Comparison of ENCODE assay signal across 9 cellular contexts in genomic region chr5:134543820-134544692, GRCh38. TPM values are rescaled to one million over a fixed set of nuclear protein-coding genes. Genes with fewer than 3 reads are reported as not detected.
DNase-seq lines count a peak whose midpoint lies in the region; ATAC-seq, FAIRE-seq and TF ChIP-seq lines count a peak whose summit lies in the region.
"Had no signal": no experiment of that assay in that cellular context is flagged by ENCODE, and none has a peak within 500 bp of the region (broad histone marks: within the 10 kb centered on the region; RNA-seq: fewer than 3 reads in every experiment).

No MANE protein-coding gene starts in this region.

- H3K4me3 ChIP-seq in H1 (ENCODE audit: extremely low read depth in 1 of 4, insufficient read depth in 2 of 4, low read depth in 3 of 4, low read length in 4 of 4) (no peak overlapping the region), ovary (no peak overlapping the region)

- 0 out of 2 replicates have a peak overlapping the region, but pooled peaks have one; percentile 50 for H2BK12ac ChIP-seq in H1 (ENCODE audit: low read depth, low read length)

- H3K4me1 ChIP-seq in H1 (replicated peaks in 1 of 4; ENCODE audit: control insufficient read depth in 3 of 4, insufficient read depth in 4 of 4, low read length in 3 of 4) (peaks cover 6 to 19% (median 9%) of the 10 kb centered on the region in 4 experiments), ovary (ENCODE audit: insufficient read depth) (peaks cover 14% of the 10 kb centered on the region)

- peak overlapping the region; percentile 71 for H3K4ac ChIP-seq in H1 (replicated peaks; ENCODE audit: insufficient read length, low read depth, low read length)

- no peak for TF ChIP-seq CTCF in GM13976 (IDR thresholded peaks at IDR 0.05; ENCODE audit: borderline replicate concordance, control extremely low read depth, extremely low read depth, insufficient read depth, missing control alignments)
- TF ChIP-seq CTCF in H1 (IDR thresholded peaks at IDR 0.05; ENCODE audit: control extremely low read depth in 1 of 3, insufficient read depth in 1 of 3, low read depth in 1 of 3, low read length in 3 of 3): no peak
- no peak for TF ChIP-seq CTCF in HFFc6 (IDR thresholded peaks at IDR 0.05)
- TF ChIP-seq CTCF in ovary (IDR thresholded peaks at IDR 0.05): no peak

- peak overlapping the region; percentile 82 for H3K27ac ChIP-seq in KOPT-K1 (ENCODE audit: low read depth, low read length, poor library complexity, severe bottlenecking)
- H3K27ac ChIP-seq in H1 (ENCODE audit: low read depth, low read length): peak overlapping the region; percentile 31; the same call in 1 of the 2 replicates
- H3K27ac ChIP-seq in ovary: no peak overlapping the region
- H3K27ac ChIP-seq: KMS-11 had no signal

- peaks cover 0 to 3% of the 10 kb centered on the region in 2 experiments for H4K20me1 ChIP-seq in H1 (replicated peaks in 1 of 2; ENCODE audit: control insufficient read depth in 1 of 2, insufficient read depth in 2 of 2, low read length in 2 of 2)

- H3K79me1 ChIP-seq in H1 (ENCODE audit: low read depth, low read length): peaks cover 9% of the 10 kb centered on the region

- H4K91ac ChIP-seq in H1 (replicated peaks; ENCODE audit: insufficient read length, low read length): no peak overlapping the region

- TF ChIP-seq RAD21 in H1 (IDR thresholded peaks at IDR 0.05 in 1 of 2, conservative IDR thresholded peaks at IDR 0.05 in 1 of 2; ENCODE audit: low read depth in 2 of 2, low read length in 2 of 2): no peak

- no peaks in the 10 kb centered on the region for H3K9me3 Mint-ChIP-seq in HFFc6

- H3K56ac ChIP-seq in H1 (replicated peaks; ENCODE audit: insufficient read length, low read depth, low read length): no peak overlapping the region

- H3K36me3 ChIP-seq in KOPT-K1 (ENCODE audit: insufficient read depth, low read length): peaks cover 67% of the 10 kb centered on the region
- peaks cover 0 to 48% (median 7%) of the 10 kb centered on the region in 4 experiments; a peak in 7 of 8 replicates for H3K36me3 ChIP-seq in H1 (ENCODE audit: control insufficient read depth in 2 of 4, insufficient read depth in 4 of 4, low read length in 3 of 4)
- H3K36me3 ChIP-seq in ovary: no peaks in the 10 kb centered on the region

- H4K8ac ChIP-seq in H1 (ENCODE audit: extremely low read depth, insufficient read depth, low read length): peak overlapping the region; percentile 43; the same call in 1 of the 2 replicates

- peaks cover 21% of the 10 kb centered on the region for H3K36me3 Mint-ChIP-seq in HFFc6 (ENCODE audit: low read depth)

- H3K27ac Mint-ChIP-seq in HFFc6: no peak overlapping the region

- H3K4me1 Mint-ChIP-seq in HFFc6 (ENCODE audit: low read depth): peaks cover 23% of the 10 kb centered on the region

- 0 out of 2 replicates have a peak overlapping the region, but pooled peaks have one; percentile 97 for H2BK15ac ChIP-seq in H1 (ENCODE audit: low read length)

- peak overlapping the region; percentile 24; the same call in 1 of the 2 replicates for H2AK5ac ChIP-seq in H1 (ENCODE audit: low read depth, low read length)

- H3K27me3 Mint-ChIP-seq in HFFc6 (ENCODE audit: insufficient read depth): no peaks in the 10 kb centered on the region; the same call in 1 of the 2 replicates

- peak; percentile 82 for DNase-seq in GM13976 (ENCODE audit: low spot score)
- DNase-seq in H1 (ENCODE audit: low read depth in 1 of 2, low spot score in 2 of 2): no peak
- DNase-seq in HFFc6: no peak
- DNase-seq in NCI-H2171 treated with DMSO at 0.1 percent for 48 hours (lab: John Stamatoyannopoulos, UW): no peak
- no peak for DNase-seq in 8988T
- DNase-seq in ovary: no peak

- H2BK20ac ChIP-seq in H1 (ENCODE audit: low read length): no peak overlapping the region

- H2BK120ac ChIP-seq in H1 (replicated peaks; ENCODE audit: low read depth, low read length): no peak overlapping the region

- WGBS in H1 (ENCODE audit: extremely low coverage in 1 of 2, insufficient coverage in 1 of 2, insufficient read length in 1 of 2, insufficient replicate concordance in 2 of 2, low coverage in 1 of 2, low lambda C conversion rate in 2 of 2, missing lambda C conversion rate in 1 of 2), 2 experiments: 91% methylated on average over 11 of the region's 11 CpGs; no CpG with 5 or more reads in 1 of the 2 experiments
- 67 to 72% (median 70%) methylated on average over 11 of the region's 11 CpGs for WGBS in ovary, 3 donors

- H3K23me2 ChIP-seq in H1 (ENCODE audit: low read depth, low read length): no peaks in the 10 kb centered on the region

- no peak overlapping the region for H3K9ac ChIP-seq in H1 (replicated peaks in 1 of 4; ENCODE audit: extremely low read depth in 1 of 4, low read depth in 3 of 4, low read length in 3 of 4)
- H3K9ac ChIP-seq: KMS-11 had no signal

- no peak for FAIRE-seq in H1 (lab: Jason Lieb, UNC)

- H4K5ac ChIP-seq in H1 (ENCODE audit: insufficient read length, low read depth, low read length): no peak overlapping the region

- peak overlapping the region; percentile 32; the same call in 1 of the 2 replicates for H3K18ac ChIP-seq in H1 (ENCODE audit: extremely low read depth, low read length)

- no peak overlapping the region for H3K4me2 ChIP-seq in H1 (ENCODE audit: insufficient read depth in 1 of 2, low read depth in 2 of 2, low read length in 2 of 2)
- H3K4me2 ChIP-seq: KMS-11 had no signal

- H3K23ac ChIP-seq in H1 (ENCODE audit: insufficient read length): no peak overlapping the region

- no peak for TF ChIP-seq POLR2A in H1 (IDR thresholded peaks at IDR 0.05; ENCODE audit: control extremely low read depth in 1 of 2, low read depth in 2 of 2, low read length in 2 of 2)
- TF ChIP-seq POLR2A in ovary (IDR thresholded peaks at IDR 0.05): no peak

- TF ChIP-seq EP300 in H1 (IDR thresholded peaks at IDR 0.05; ENCODE audit: borderline replicate concordance in 1 of 2, low read depth in 2 of 2, low read length in 2 of 2) (no peak), ovary (IDR thresholded peaks at IDR 0.05) (no peak)

- CTCF ChIA-PET in H1 (lab: Charles Lee; ENCODE audit: partially characterized antibody): interaction anchor here (0.9 to 13.1 kb wide), 8 partner anchors 9 to 133 kb away, joined by 3 to 121 read pairs (median 4); partner anchors contain the start of genes CDKN2AIPNL and JADE2

- no peak overlapping the region for H2BK5ac ChIP-seq in H1 (ENCODE audit: low read depth, low read length)

- in situ Hi-C loops in GM13976 (cut with MboI; ENCODE audit: low sequenced_read_pairs, unreplicated experiment): no loop called here

- H2AFZ ChIP-seq in H1 (ENCODE audit: low read length): no peak overlapping the region

- intact Hi-C loops in ovary (cut with DNase I): no loop called here

- no peak overlapping the region for H3K4me3 Mint-ChIP-seq in HFFc6

- H3K79me2 ChIP-seq in H1 (ENCODE audit: control insufficient read depth in 1 of 2, insufficient read depth in 2 of 2, low read length in 2 of 2): peaks cover 0 to 6% of the 10 kb centered on the region in 2 experiments; a peak in 1 of 4 replicates

- H3K9me3 ChIP-seq in KOPT-K1 (ENCODE audit: insufficient read depth, low read length, poor library complexity, severe bottlenecking): no peaks in the 10 kb centered on the region
- no peaks in the 10 kb centered on the region for H3K9me3 ChIP-seq in H1 (ENCODE audit: insufficient read depth in 2 of 2, low read depth in 1 of 2, low read length in 1 of 2)
- no peaks in the 10 kb centered on the region for H3K9me3 ChIP-seq in ovary

- peak; percentile 49 for ATAC-seq in GM21390 (IDR thresholded peaks at IDR 0.05; ENCODE audit: unreplicated experiment)

- POLR2A ChIA-PET in H1 (lab: Charles Lee; ENCODE audit: partially characterized antibody): interaction anchor here (0.6 to 8.8 kb wide), 7 partner anchors 13 to 60 kb away, joined by 3 to 74 read pairs (median 3); partner anchors contain the start of gene JADE2

- no peak overlapping the region for H3K14ac ChIP-seq in H1 (ENCODE audit: insufficient read length)

- H3K27me3 ChIP-seq in H1 (replicated peaks in 1 of 4; ENCODE audit: control insufficient read depth in 3 of 4, extremely low read depth in 1 of 4, insufficient read depth in 3 of 4, low read length in 3 of 4) (no peaks in the 10 kb centered on the region), ovary (no peaks in the 10 kb centered on the region)

TF ChIP-seq in H1, 55 proteins besides CTCF, POLR2A, EP300 and RAD21:
- no peak for TF ChIP-seq KDM5A (IDR thresholded peaks at IDR 0.05; ENCODE audit: low read length)
- TF ChIP-seq SIRT6 (IDR thresholded peaks at IDR 0.05; ENCODE audit: low read length): no peak
- no peak for TF ChIP-seq USF2 (IDR thresholded peaks at IDR 0.05; ENCODE audit: low read length)

RNA-seq across cellular contexts. Expression of gene JADE2, which starts 18.6 kb away (rescaled TPM):
- total RNA-seq in H1 (2021; fragmentation: NEBNext Ultra II Directional; extraction: Animal tissue kit (Norgen Biotek cat#: 25700)): 55.8 and 59.4 TPM in 2 replicates
- polyA plus RNA-seq in H1 (2011; rRNA removed): 19.2 and 21.9 TPM in 2 replicates
- polyA plus RNA-seq in H1 (2011; cell fraction: cytosol; rRNA removed): 19.5 TPM
- polyA plus RNA-seq in H1 (2011; cell fraction: nucleus; rRNA removed): 28.6 TPM
- 15.9 to 23.0 TPM (median 22.1 TPM) in 4 replicates for polyA plus RNA-seq in H1 (2012, experiment 1 of 2)
- 19.7 TPM for polyA plus RNA-seq in H1 (2012, experiment 2 of 2)
- polyA plus RNA-seq in H1 (2013, experiment 1 of 2): 14.6 TPM
- 14.5 TPM for polyA plus RNA-seq in H1 (2013, experiment 2 of 2)
- polyA minus RNA-seq in H1 (2011; rRNA and poly(A)+ RNA removed): 42.6 and 49.2 TPM in 2 replicates
- polyA minus RNA-seq in H1 (2011; cell fraction: cytosol; rRNA and poly(A)+ RNA removed): 24.7 TPM
- 26.6 TPM for polyA minus RNA-seq in H1 (2011; cell fraction: nucleus; rRNA and poly(A)+ RNA removed)
- total RNA-seq in HFFc6 (2021; fragmentation: NEBNext Ultra II Directional; extraction: Animal tissue kit (Norgen Biotek cat#: 25700)): 10 to 100 TPM; 32.8 to 41.0 (median 39.6) TPM
- 10 to 100 TPM; 31.4 to 82.9 (median 74.9) TPM for total RNA-seq in ovary
- 10 to 100 TPM; 23.2 to 28.1 TPM for polyA plus RNA-seq in ovary

Comparison
In these comparisons a context has a peak if more than half of its experiments do, and no peak if none do; other contexts are left out.
1. H3K27ac ChIP-seq: peak in KOPT-K1 (single experiment) and H1 (single experiment); none in ovary (0 of 2).